ENCODE assay signal across 8 cellular contexts in genomic region chr3:153291052-153291689, GRCh38.
DNase-seq lines count a peak whose midpoint lies in the region; ATAC-seq and TF ChIP-seq lines count a peak whose summit lies in the region.

No MANE protein-coding gene starts in this region.

- H2BK120ac ChIP-seq in mesendoderm (ENCODE audit: low read depth, low read length) = no peak overlapping the region

- no peak overlapping the region for H3K9ac ChIP-seq in mesendoderm (ENCODE audit: low read length)

- H3K4me2 ChIP-seq in mesendoderm (ENCODE audit: low read length) = no peak overlapping the region

- H3K36me3 ChIP-seq in brain microvascular endothelial cell (replicated peaks) (no peaks in the 10 kb centered on the region), mesendoderm (ENCODE audit: control insufficient read depth, insufficient read depth, low read length) (no peaks in the 10 kb centered on the region)

- H3K4ac ChIP-seq in mesendoderm (ENCODE audit: low read depth, low read length) = no peak overlapping the region

- no peak for ATAC-seq in HG03025 (IDR thresholded peaks at IDR 0.05; ENCODE audit: low FRiP score, unreplicated experiment)

- H3K79me1 ChIP-seq in mesendoderm (ENCODE audit: low read length) = no peaks in the 10 kb centered on the region

- no peaks in the 10 kb centered on the region for H3K79me2 ChIP-seq in mesendoderm (ENCODE audit: control insufficient read depth, insufficient read depth, low read length)

- H3K27ac ChIP-seq in brain microvascular endothelial cell = no peak overlapping the region
- no peak overlapping the region for H3K27ac ChIP-seq in mesendoderm (ENCODE audit: low read depth, low read length)

- in situ Hi-C loops in brain microvascular endothelial cell (cut with HindIII; ENCODE audit: low pct_ligation_motif_present, low sequenced_read_pairs) = loop anchor here (25.0 kb wide), 1 partner anchor 229 kb away; no protein-coding TSS in a partner anchor

- no peak overlapping the region for H3K56ac ChIP-seq in mesendoderm (ENCODE audit: low read length)

- H3K4me3 ChIP-seq in brain microvascular endothelial cell (ENCODE audit: low read depth, low read length) (no peak overlapping the region), mesendoderm (ENCODE audit: low read length) (no peak overlapping the region)

- H2BK15ac ChIP-seq in mesendoderm (replicated peaks; ENCODE audit: low read depth) = no peak overlapping the region

- no peak overlapping the region for H2AK5ac ChIP-seq in mesendoderm (ENCODE audit: low read length)

- H3K23ac ChIP-seq in mesendoderm (ENCODE audit: low read length) = no peak overlapping the region

- WGBS in mesendoderm (ENCODE audit: extremely low coverage, insufficient coverage, low lambda C conversion rate) = no CpG with 5 or more reads among the region's 3 CpGs

- peak; percentile 77 for TF ChIP-seq CTCF in brain microvascular endothelial cell (IDR thresholded peaks at IDR 0.05; ENCODE audit: low read depth, low read length, missing control alignments)

- DNase-seq in SIG-M5 treated with dmso at 0.1 percent for 504 hours (lab: John Stamatoyannopoulos, UW; ENCODE audit: unreplicated experiment) (peak; percentile 74), SIG-M5 (lab: John Stamatoyannopoulos, UW) (no peak), M059J (ENCODE audit: low read depth) (peak; percentile 56), brain microvascular endothelial cell (peak; percentile 32), mesendoderm (peak; percentile 76), COLO668 (lab: John Stamatoyannopoulos, UW; ENCODE audit: unreplicated experiment) (no peak)
- no peak for DNase-seq in stimulated activated CD4-positive, alpha-beta T cell treated with anti-CD3 and anti-CD28 coated beads, Interleukin-15, amount 100 ng/mL, for 24 hours

- no peak overlapping the region for H4K8ac ChIP-seq in mesendoderm (ENCODE audit: low read depth, low read length)

- H3K27me3 ChIP-seq in brain microvascular endothelial cell (replicated peaks) = no peaks in the 10 kb centered on the region
- H3K27me3 ChIP-seq in mesendoderm (ENCODE audit: insufficient read depth, low read length, poor library complexity) = no peaks in the 10 kb centered on the region

- no peak overlapping the region for H4K5ac ChIP-seq in mesendoderm (ENCODE audit: low read length)

- no peaks in the 10 kb centered on the region for H3K4me1 ChIP-seq in mesendoderm (ENCODE audit: control insufficient read depth, low read depth, low read length)

- H2BK5ac ChIP-seq in mesendoderm (ENCODE audit: low read length) = no peak overlapping the region

- H3K18ac ChIP-seq in mesendoderm (ENCODE audit: low read length) = no peak overlapping the region

Comparison
In these comparisons a context has a peak if more than half of its experiments do, and no peak if none do; other contexts are left out.
1. DNase-seq: peak in SIG-M5 treated with dmso at 0.1 percent for 504 hours (single experiment), M059J (single experiment), brain microvascular endothelial cell (single experiment) and mesendoderm (single experiment); none in SIG-M5 (single experiment), COLO668 (single experiment) and stimulated activated CD4-positive, alpha-beta T cell treated with anti-CD3 and anti-CD28 coated beads, Interleukin-15, amount 100 ng/mL, for 24 hours (single experiment).